8 cellular contexts compared by ENCODE assay signal in genomic region chr13:79403113-79403512, GRCh38. TPM values are rescaled to one million over a fixed set of nuclear protein-coding genes. Genes with fewer than 3 reads are reported as not detected.
DNase-seq lines count a peak whose midpoint lies in the region; ATAC-seq and TF ChIP-seq lines count a peak whose summit lies in the region.
"Had no signal": no experiment of that assay in that cellular context is flagged by ENCODE, and none has a peak within 500 bp of the region (broad histone marks: within the 10 kb centered on the region; RNA-seq: fewer than 3 reads in every experiment).

No MANE protein-coding gene starts in this region.

- H3K36me3 ChIP-seq in neuron (ENCODE audit: insufficient read depth, low read length) = peaks cover 23% of the 10 kb centered on the region
- no peaks in the 10 kb centered on the region for H3K36me3 ChIP-seq in mucosa of descending colon (ENCODE audit: low read depth)

- no peak for DNase-seq in GM12865 (ENCODE audit: low read depth)
- DNase-seq in NCI-H1694 (lab: John Stamatoyannopoulos, UW) = no peak
- no peak for DNase-seq in mucosa of descending colon
- DNase-seq: NCI-H1417 had no signal

- H3K4me1 ChIP-seq in neuron (ENCODE audit: insufficient read depth, low read length) = peaks cover 24% of the 10 kb centered on the region
- H3K4me1 ChIP-seq in mucosa of descending colon (ENCODE audit: low read depth) = peaks cover 42% of the 10 kb centered on the region

- H3K27ac Mint-ChIP-seq in IgD-negative memory B cell (peak overlapping the region in 2 of 3 donors; percentile 21 to 83), brain (peak overlapping the region in 3 of 5 experiments; percentile 24 to 39 (median 29))

- H3K27me3 Mint-ChIP-seq in IgD-negative memory B cell (no peaks in the 10 kb centered on the region), brain (no peaks in the 10 kb centered on the region)

- no peaks in the 10 kb centered on the region for H3K9me3 ChIP-seq in neuron (ENCODE audit: low read length)
- H3K9me3 ChIP-seq in mucosa of descending colon = no peaks in the 10 kb centered on the region

- H2AFZ ChIP-seq in neuron (ENCODE audit: low read depth, low read length) = no peak overlapping the region

- no peaks in the 10 kb centered on the region for H3K27me3 ChIP-seq in neuron (ENCODE audit: insufficient read depth, low read length)

- H3K9me3 Mint-ChIP-seq in IgD-negative memory B cell = no peaks in the 10 kb centered on the region
- H3K9me3 Mint-ChIP-seq in brain = peaks cover 0 to 6% (median 1%) of the 10 kb centered on the region in 5 experiments

- no peak for ATAC-seq in mucosa of descending colon
- no peak for ATAC-seq in GM18867 (IDR thresholded peaks at IDR 0.05; ENCODE audit: unreplicated experiment)

- intact Hi-C loops in mucosa of descending colon (cut with DNase I, micrococcal nuclease) = no loop called here

- H3K4me3 ChIP-seq in GM12865 (ENCODE audit: low read depth, low read length) = peak overlapping the region; percentile 99
- H3K4me3 ChIP-seq in neuron (ENCODE audit: low read length) = peak overlapping the region; percentile 79
- H3K4me3 ChIP-seq in mucosa of descending colon = no peak overlapping the region

- TF ChIP-seq CTCF in GM12865 (IDR thresholded peaks at IDR 0.05; ENCODE audit: insufficient read depth, low read depth, low read length, missing control alignments) = no peak
- TF ChIP-seq CTCF in brain (conservative IDR thresholded peaks at IDR 0.05) = no peak
- TF ChIP-seq CTCF in mucosa of descending colon (IDR thresholded peaks at IDR 0.05) = no peak

- H3K4me1 Mint-ChIP-seq in IgD-negative memory B cell (peaks cover 50 to 58% (median 53%) of the 10 kb centered on the region in 3 donors), brain (peaks cover 20% of the 10 kb centered on the region)

- H3K36me3 Mint-ChIP-seq in IgD-negative memory B cell = peaks cover 4% of the 10 kb centered on the region
- H3K36me3 Mint-ChIP-seq in brain = peaks cover 43% of the 10 kb centered on the region

- H3K4me3 Mint-ChIP-seq in IgD-negative memory B cell (no peak overlapping the region), brain (no peak overlapping the region)

RNA-seq across cellular contexts. Expression of gene RBM26, which starts 2.9 kb away (rescaled TPM):
- polyA plus RNA-seq in IgD-negative memory B cell = 18.4 TPM
- 21.1 TPM for polyA plus RNA-seq in brain (ENCODE audit: insufficient read depth, low read depth, low replicate concordance)
- total RNA-seq in mucosa of descending colon = 10 to 100 TPM; 34.0 to 42.8 (median 35.6) TPM
